8 cellular contexts compared by ENCODE assay signal in the genomic region with DNA sequence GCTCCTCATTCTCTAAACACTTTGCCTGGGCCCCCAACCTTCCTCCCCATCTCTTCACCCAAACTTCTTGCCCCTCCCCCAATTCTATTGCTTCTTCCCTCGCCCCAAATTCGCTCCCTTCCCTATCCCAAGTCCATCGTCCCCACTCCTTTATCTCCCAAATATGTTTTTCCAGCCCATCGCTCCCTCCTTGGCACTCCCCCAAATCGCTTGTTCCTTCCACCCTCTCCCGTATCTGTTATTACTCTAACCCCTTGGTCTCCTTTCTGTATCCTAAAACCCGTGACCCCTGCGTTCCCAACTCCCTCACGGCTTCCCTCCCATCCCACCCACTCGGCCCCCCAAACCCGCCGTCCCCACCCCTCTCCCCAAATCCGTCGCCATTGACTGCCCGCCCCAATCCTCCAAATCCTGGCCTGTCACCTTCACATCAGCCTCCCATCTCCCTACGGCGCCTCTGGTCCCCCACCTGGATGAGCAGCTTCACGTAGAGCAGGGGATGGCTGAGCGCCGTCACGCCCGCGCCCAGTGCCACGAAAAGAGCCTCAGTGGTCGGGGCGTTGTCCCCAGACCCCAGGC. TPM values are rescaled to one million over a fixed set of nuclear protein-coding genes. Genes with fewer than 3 reads are reported as not detected.
A peak's percentile ranks its signal among the peaks of the same experiment; 100 is the strongest.
DNase-seq lines count a peak whose midpoint lies in the region; ATAC-seq and TF ChIP-seq lines count a peak whose summit lies in the region.

No MANE protein-coding gene starts in this region.

- peaks cover 31% of the 10 kb centered on the region for H3K4me1 Mint-ChIP-seq in stimulated activated naive CD8-positive, alpha-beta T cell treated with anti-CD3 and anti-CD28 coated beads, Interleukin-15, amount 100 ng/mL, for 72 hours

- no peaks in the 10 kb centered on the region for H3K9me3 Mint-ChIP-seq in stimulated activated naive CD8-positive, alpha-beta T cell treated with anti-CD3 and anti-CD28 coated beads, Interleukin-15, amount 100 ng/mL, for 72 hours

- peak; percentile 26 for ATAC-seq in stimulated activated naive CD8-positive, alpha-beta T cell treated with anti-CD3 and anti-CD28 coated beads, Interleukin-15, amount 100 ng/mL, for 72 hours

- H3K9ac ChIP-seq in NT2/D1 (ENCODE audit: insufficient read length, low read depth): peak overlapping the region; percentile 97

- no peak for TF ChIP-seq CTCF in fibroblast of villous mesenchyme (IDR thresholded peaks at IDR 0.05; ENCODE audit: insufficient read depth, low read depth, low read length)
- TF ChIP-seq CTCF in GM10248 (IDR thresholded peaks at IDR 0.05; ENCODE audit: control extremely low read depth, extremely low read depth, low read depth, missing control alignments): no peak

- DNase-seq in NCI-H146 (lab: John Stamatoyannopoulos, UW) (peak; percentile 54), NCI-H146 treated with DMSO at 0.1 percent for 48 hours (lab: John Stamatoyannopoulos, UW; ENCODE audit: unreplicated experiment) (no peak), NT2/D1 (ENCODE audit: low read depth, low spot score) (no peak), fibroblast of villous mesenchyme (ENCODE audit: low read depth) (no peak), NOMO-1 treated with DMSO at 0.1 percent for 48 hours (lab: John Stamatoyannopoulos, UW; ENCODE audit: unreplicated experiment) (no peak), ecto neural progenitor cell (ENCODE audit: low spot score) (no peak), GM10248 (ENCODE audit: extremely low spot score) (no peak)
- DNase-seq in stimulated activated naive CD8-positive, alpha-beta T cell treated with anti-CD3 and anti-CD28 coated beads, Interleukin-15, amount 100 ng/mL, for 72 hours: no peak

- peaks cover 13% of the 10 kb centered on the region for H3K4me1 ChIP-seq in NT2/D1 (ENCODE audit: insufficient read depth, insufficient read length)

- CTCF ChIA-PET in GM10248 (lab: Yijun Ruan, JAX): interaction anchor here (0.8 to 6.6 kb wide), 8 partner anchors 8 to 224 kb away, joined by 3 to 42 read pairs (median 4); no protein-coding TSS in a partner anchor

- POLR2A ChIA-PET in GM10248 (lab: Yijun Ruan, JAX): interaction anchor here (1.2 to 1.9 kb wide), 4 partner anchors 8 to 33 kb away, joined by 3 to 10 read pairs (median 6); partner anchors contain the start of gene FGD2

- H3K9me3 ChIP-seq in NT2/D1 (ENCODE audit: insufficient read depth, low read length): no peaks in the 10 kb centered on the region

- no peaks in the 10 kb centered on the region for H3K27me3 Mint-ChIP-seq in stimulated activated naive CD8-positive, alpha-beta T cell treated with anti-CD3 and anti-CD28 coated beads, Interleukin-15, amount 100 ng/mL, for 72 hours

- no peak overlapping the region for H3K4me3 Mint-ChIP-seq in stimulated activated naive CD8-positive, alpha-beta T cell treated with anti-CD3 and anti-CD28 coated beads, Interleukin-15, amount 100 ng/mL, for 72 hours

- H3K36me3 ChIP-seq in NT2/D1 (ENCODE audit: insufficient read depth, insufficient read length, low read length): peaks cover 35% of the 10 kb centered on the region

- H3K27ac Mint-ChIP-seq in stimulated activated naive CD8-positive, alpha-beta T cell treated with anti-CD3 and anti-CD28 coated beads, Interleukin-15, amount 100 ng/mL, for 72 hours: no peak overlapping the region

- H3K27me3 ChIP-seq in NT2/D1 (ENCODE audit: insufficient read depth, insufficient read length): no peaks in the 10 kb centered on the region

- H3K4me3 ChIP-seq in NT2/D1 (ENCODE audit: insufficient read length, low read depth): peak overlapping the region; percentile 85
- peak overlapping the region; percentile 80 for H3K4me3 ChIP-seq in fibroblast of villous mesenchyme (ENCODE audit: low read depth, low read length)

RNA-seq across cellular contexts. Expression of gene MTCH1, which starts 0.5 kb away (rescaled TPM):
- total RNA-seq in fibroblast of villous mesenchyme: 224 and 228 TPM in 2 replicates

RNA-seq across cellular contexts. Expression of gene FGD2, which starts 20.0 kb away (rescaled TPM):
- total RNA-seq in fibroblast of villous mesenchyme: not detected in 2 replicates

RNA-seq across cellular contexts. Expression of gene PI16, which starts 30.9 kb away (rescaled TPM):
- total RNA-seq in fibroblast of villous mesenchyme: under 0.01 TPM in 2 replicates
